ENCODE assay signal across 1 cellular context in genomic region chr12:75708829-75709228, GRCh38.
TF ChIP-seq lines count a peak whose summit lies in the region.

No MANE protein-coding gene starts in this region.

TF ChIP-seq in HepG2, 621 proteins besides CTCF, POLR2A, EP300 and RAD21 (continued from another document and continues in another):
- TF ChIP-seq THRA (CRISPR knock-in tag; IDR thresholded peaks at IDR 0.05; ENCODE audit: borderline replicate concordance) (peak; percentile 86; the same call in 1 of the 2 replicates), HDAC2 (CRISPR knock-in tag; IDR thresholded peaks at IDR 0.05) (peak; percentile 67), ZNF615 (CRISPR knock-in tag; IDR thresholded peaks at IDR 0.05; ENCODE audit: borderline replicate concordance) (no peak), ZNF652 (CRISPR knock-in tag; IDR thresholded peaks at IDR 0.05; ENCODE audit: borderline replicate concordance, low read depth) (peak; percentile 52), EHMT2 (IDR thresholded peaks at IDR 0.05; ENCODE audit: borderline replicate concordance, low read depth, low read length) (no peak), SOX6 (IDR thresholded peaks at IDR 0.05) (no peak), SOX6 (CRISPR knock-in tag; IDR thresholded peaks at IDR 0.05) (peak; percentile 93), SMAD3 (CRISPR knock-in tag; IDR thresholded peaks at IDR 0.05) (no peak), RCOR2 (CRISPR knock-in tag; IDR thresholded peaks at IDR 0.05) (peak; percentile 56; the same call in 1 of the 2 replicates), ZBTB34 (CRISPR knock-in tag; IDR thresholded peaks at IDR 0.05) (no peak), MED1 (CRISPR knock-in tag; IDR thresholded peaks at IDR 0.05) (peak; percentile 78), CHD2 (IDR thresholded peaks at IDR 0.05; ENCODE audit: low read depth, low read length) (no peak), ZNF660 (CRISPR knock-in tag; IDR thresholded peaks at IDR 0.05; ENCODE audit: borderline replicate concordance, low read depth) (no peak), MEIS2 (CRISPR knock-in tag; IDR thresholded peaks at IDR 0.05) (0 out of 2 replicates have a peak, but pooled peaks have one; percentile 35), NFIC (IDR thresholded peaks at IDR 0.05; ENCODE audit: low read length) (peak; percentile 79; the same call in 1 of the 2 replicates), ZNF792 (CRISPR knock-in tag; IDR thresholded peaks at IDR 0.05) (no peak), RXRB (CRISPR knock-in tag; IDR thresholded peaks at IDR 0.05; ENCODE audit: borderline replicate concordance) (peak; percentile 90), AHDC1 (CRISPR knock-in tag; IDR thresholded peaks at IDR 0.05; ENCODE audit: borderline replicate concordance) (peak; percentile 83; the same call in 1 of the 2 replicates), ZC3H4 (CRISPR knock-in tag; IDR thresholded peaks at IDR 0.05; ENCODE audit: borderline replicate concordance) (no peak), ESRRA (CRISPR knock-in tag; IDR thresholded peaks at IDR 0.05; ENCODE audit: low read depth) (0 out of 2 replicates have a peak, but pooled peaks have one; percentile 41), ISL2 (CRISPR knock-in tag; IDR thresholded peaks at IDR 0.05) (peak; percentile 86), RBM22 (optimal IDR thresholded peaks at IDR 0.05; ENCODE audit: low read length) (no peak), ZNF136 (CRISPR knock-in tag; IDR thresholded peaks at IDR 0.05; ENCODE audit: low read depth) (no peak), MEF2D (CRISPR knock-in tag; IDR thresholded peaks at IDR 0.05) (peak; percentile 45; the same call in 1 of the 2 replicates), KMT2A (CRISPR knock-in tag; IDR thresholded peaks at IDR 0.05) (no peak), BCL6 (CRISPR knock-in tag; IDR thresholded peaks at IDR 0.05) (peak; percentile 85), RORA (CRISPR knock-in tag; IDR thresholded peaks at IDR 0.05) (no peak), ZBTB43 (CRISPR knock-in tag; conservative IDR thresholded peaks at IDR 0.05) (0 out of 2 replicates have a peak, but pooled peaks have one; percentile 41), SAP130 (CRISPR knock-in tag; IDR thresholded peaks at IDR 0.05; ENCODE audit: low read depth) (peak; percentile 57), ZNF646 (CRISPR knock-in tag; IDR thresholded peaks at IDR 0.05) (no peak), ZGPAT (CRISPR knock-in tag; IDR thresholded peaks at IDR 0.05) (0 out of 2 replicates have a peak, but pooled peaks have one; percentile 48), GATAD2A (CRISPR knock-in tag; IDR thresholded peaks at IDR 0.05) (peak; percentile 79)
- TF ChIP-seq, protein P1, sequence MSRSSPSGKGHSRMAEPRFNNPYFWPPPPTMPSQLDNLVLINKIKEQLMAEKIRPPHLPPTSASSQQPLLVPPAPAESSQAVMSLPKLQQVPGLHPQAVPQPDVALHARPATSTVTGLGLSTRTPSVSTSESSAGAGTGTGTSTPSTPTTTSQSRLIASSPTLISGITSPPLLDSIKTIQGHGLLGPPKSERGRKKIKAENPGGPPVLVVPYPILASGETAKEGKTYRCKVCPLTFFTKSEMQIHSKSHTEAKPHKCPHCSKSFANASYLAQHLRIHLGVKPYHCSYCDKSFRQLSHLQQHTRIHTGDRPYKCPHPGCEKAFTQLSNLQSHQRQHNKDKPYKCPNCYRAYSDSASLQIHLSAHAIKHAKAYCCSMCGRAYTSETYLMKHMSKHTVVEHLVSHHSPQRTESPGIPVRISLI (CRISPR knock-in tag; IDR thresholded peaks at IDR 0.05; ENCODE audit: borderline replicate concordance) = no peak
- TF ChIP-seq, protein P2, sequence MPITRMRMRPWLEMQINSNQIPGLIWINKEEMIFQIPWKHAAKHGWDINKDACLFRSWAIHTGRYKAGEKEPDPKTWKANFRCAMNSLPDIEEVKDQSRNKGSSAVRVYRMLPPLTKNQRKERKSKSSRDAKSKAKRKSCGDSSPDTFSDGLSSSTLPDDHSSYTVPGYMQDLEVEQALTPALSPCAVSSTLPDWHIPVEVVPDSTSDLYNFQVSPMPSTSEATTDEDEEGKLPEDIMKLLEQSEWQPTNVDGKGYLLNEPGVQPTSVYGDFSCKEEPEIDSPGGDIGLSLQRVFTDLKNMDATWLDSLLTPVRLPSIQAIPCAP (CRISPR knock-in tag; IDR thresholded peaks at IDR 0.05; ENCODE audit: low read depth) = no peak
- TF ChIP-seq, protein P3, sequence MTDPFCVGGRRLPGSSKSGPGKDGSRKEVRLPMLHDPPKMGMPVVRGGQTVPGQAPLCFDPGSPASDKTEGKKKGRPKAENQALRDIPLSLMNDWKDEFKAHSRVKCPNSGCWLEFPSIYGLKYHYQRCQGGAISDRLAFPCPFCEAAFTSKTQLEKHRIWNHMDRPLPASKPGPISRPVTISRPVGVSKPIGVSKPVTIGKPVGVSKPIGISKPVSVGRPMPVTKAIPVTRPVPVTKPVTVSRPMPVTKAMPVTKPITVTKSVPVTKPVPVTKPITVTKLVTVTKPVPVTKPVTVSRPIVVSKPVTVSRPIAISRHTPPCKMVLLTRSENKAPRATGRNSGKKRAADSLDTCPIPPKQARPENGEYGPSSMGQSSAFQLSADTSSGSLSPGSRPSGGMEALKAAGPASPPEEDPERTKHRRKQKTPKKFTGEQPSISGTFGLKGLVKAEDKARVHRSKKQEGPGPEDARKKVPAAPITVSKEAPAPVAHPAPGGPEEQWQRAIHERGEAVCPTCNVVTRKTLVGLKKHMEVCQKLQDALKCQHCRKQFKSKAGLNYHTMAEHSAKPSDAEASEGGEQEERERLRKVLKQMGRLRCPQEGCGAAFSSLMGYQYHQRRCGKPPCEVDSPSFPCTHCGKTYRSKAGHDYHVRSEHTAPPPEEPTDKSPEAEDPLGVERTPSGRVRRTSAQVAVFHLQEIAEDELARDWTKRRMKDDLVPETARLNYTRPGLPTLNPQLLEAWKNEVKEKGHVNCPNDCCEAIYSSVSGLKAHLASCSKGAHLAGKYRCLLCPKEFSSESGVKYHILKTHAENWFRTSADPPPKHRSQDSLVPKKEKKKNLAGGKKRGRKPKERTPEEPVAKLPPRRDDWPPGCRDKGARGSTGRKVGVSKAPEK (CRISPR knock-in tag; IDR thresholded peaks at IDR 0.05; ENCODE audit: borderline replicate concordance) = no peak
